ENCODE assay signal across 9 cellular contexts in genomic region chr4:128653514-128654420, GRCh38.
DNase-seq lines count a peak whose midpoint lies in the region; ATAC-seq and TF ChIP-seq lines count a peak whose summit lies in the region.
"Had no signal": no experiment of that assay in that cellular context is flagged by ENCODE, and none has a peak within 500 bp of the region (broad histone marks: within the 10 kb centered on the region; RNA-seq: fewer than 3 reads in every experiment).

No MANE protein-coding gene starts in this region.

- H3K27me3 ChIP-seq in left ventricle myocardium inferior (ENCODE audit: low read depth), result no peaks in the 10 kb centered on the region
- H3K27me3 ChIP-seq in psoas muscle (ENCODE audit: insufficient read depth in 3 of 3, low read length in 2 of 3), result no peaks in the 10 kb centered on the region
- H3K27me3 ChIP-seq in PC-3 (ENCODE audit: low read length), result no peaks in the 10 kb centered on the region

- H3K36me3 ChIP-seq in left ventricle myocardium inferior (no peaks in the 10 kb centered on the region), psoas muscle (ENCODE audit: insufficient read depth in 1 of 2, low read depth in 1 of 2) (no peaks in the 10 kb centered on the region), PC-3 (ENCODE audit: low read depth, low read length) (no peaks in the 10 kb centered on the region)

- no peaks in the 10 kb centered on the region for H3K9me3 ChIP-seq in left ventricle myocardium inferior (replicated peaks)
- peaks cover 9% of the 10 kb centered on the region for H3K9me3 ChIP-seq in psoas muscle
- H3K9me3 ChIP-seq in PC-3 (ENCODE audit: low read length), result no peaks in the 10 kb centered on the region

- H3K4me2 ChIP-seq in PC-3 (ENCODE audit: low read length), result no peak overlapping the region

- H3K9me2 ChIP-seq in PC-3 (replicated peaks; ENCODE audit: low read length), result no peaks in the 10 kb centered on the region

- no peaks in the 10 kb centered on the region for H3K79me2 ChIP-seq in PC-3 (ENCODE audit: low read length)

- DNase-seq in EH (ENCODE audit: low read depth) (peak; percentile 46), SHP77 treated with DMSO at 0.1 percent for 48 hours (lab: John Stamatoyannopoulos, UW) (peak; percentile 26), left ventricle myocardium inferior (peak; percentile 56), psoas muscle (no peak), PC-3 (no peak)
- DNase-seq: activated T-cell treated with anti-CD3 and anti-CD28 coated beads, Interleukin-2, amount 50 U/mL, for 24 hours had no signal

- peak overlapping the region; percentile 85 for H3K27ac ChIP-seq in left ventricle myocardium inferior (replicated peaks)
- no peak overlapping the region for H3K27ac ChIP-seq in psoas muscle
- no peak overlapping the region for H3K27ac ChIP-seq in PC-3 (ENCODE audit: low read length)

- POLR2A ChIA-PET in PC-3 (lab: Charles Lee; ENCODE audit: unreplicated experiment), result no interaction called here

- no peaks in the 10 kb centered on the region for H3F3A ChIP-seq in PC-3 (ENCODE audit: low read length, unreplicated experiment)

- no TSS peak for BruUV-seq in PC-3 (replicated peaks; lab: Mats Ljungman, UMichigan)

- ATAC-seq in psoas muscle (peak; percentile 56 to 73 (median 64)), HG03442 (IDR thresholded peaks at IDR 0.05; ENCODE audit: unreplicated experiment) (no peak), HG02884 (IDR thresholded peaks at IDR 0.05; ENCODE audit: unreplicated experiment) (no peak), GM19467 (IDR thresholded peaks at IDR 0.05; ENCODE audit: unreplicated experiment) (no peak), PC-3 (no peak)

- intact Hi-C loops in left ventricle myocardium inferior (cut with micrococcal nuclease), result no loop called here
- intact Hi-C loops in psoas muscle (cut with DNase I), result no loop called here
- intact Hi-C loops in PC-3 (cut with micrococcal nuclease), result no loop called here

- H3K4me3 ChIP-seq in left ventricle myocardium inferior, result peak overlapping the region; percentile 49
- H3K4me3 ChIP-seq in psoas muscle, result no peak overlapping the region
- no peak overlapping the region for H3K4me3 ChIP-seq in PC-3 (ENCODE audit: low read length)

- CTCF ChIA-PET in PC-3 (lab: Charles Lee), result no interaction called here

- H4K20me1 ChIP-seq in PC-3 (ENCODE audit: low read length), result no peaks in the 10 kb centered on the region

- peaks cover 40% of the 10 kb centered on the region for H3K4me1 ChIP-seq in left ventricle myocardium inferior
- peaks cover 5% of the 10 kb centered on the region for H3K4me1 ChIP-seq in psoas muscle
- no peaks in the 10 kb centered on the region for H3K4me1 ChIP-seq in PC-3 (ENCODE audit: insufficient read depth, low read length)

- no peak overlapping the region for H2AFZ ChIP-seq in PC-3 (ENCODE audit: low read length)

- no peak overlapping the region for H3K9ac ChIP-seq in PC-3 (ENCODE audit: low read length)

- TF ChIP-seq CTCF in left ventricle myocardium inferior (IDR thresholded peaks at IDR 0.05; ENCODE audit: borderline replicate concordance) (no peak), psoas muscle (IDR thresholded peaks at IDR 0.05) (no peak), PC-3 (conservative IDR thresholded peaks at IDR 0.05; ENCODE audit: low read depth, low read length) (no peak)

- WGBS in psoas muscle, 3 donors, result 26 to 28% (median 26%) methylated on average over 9 of the region's 9 CpGs

Comparison
In these comparisons a context has a peak if more than half of its experiments do, and no peak if none do; other contexts are left out.
1. DNase-seq: peak in EH (single experiment), SHP77 treated with DMSO at 0.1 percent for 48 hours (single experiment) and left ventricle myocardium inferior (single experiment); none in psoas muscle (0 of 2) and PC-3 (single experiment).
2. ATAC-seq: peak in psoas muscle (4 of 4); none in HG03442 (single experiment), HG02884 (single experiment), GM19467 (single experiment) and PC-3 (single experiment).